Comparison of ENCODE assay signal across 22 cellular contexts in the genomic region with DNA sequence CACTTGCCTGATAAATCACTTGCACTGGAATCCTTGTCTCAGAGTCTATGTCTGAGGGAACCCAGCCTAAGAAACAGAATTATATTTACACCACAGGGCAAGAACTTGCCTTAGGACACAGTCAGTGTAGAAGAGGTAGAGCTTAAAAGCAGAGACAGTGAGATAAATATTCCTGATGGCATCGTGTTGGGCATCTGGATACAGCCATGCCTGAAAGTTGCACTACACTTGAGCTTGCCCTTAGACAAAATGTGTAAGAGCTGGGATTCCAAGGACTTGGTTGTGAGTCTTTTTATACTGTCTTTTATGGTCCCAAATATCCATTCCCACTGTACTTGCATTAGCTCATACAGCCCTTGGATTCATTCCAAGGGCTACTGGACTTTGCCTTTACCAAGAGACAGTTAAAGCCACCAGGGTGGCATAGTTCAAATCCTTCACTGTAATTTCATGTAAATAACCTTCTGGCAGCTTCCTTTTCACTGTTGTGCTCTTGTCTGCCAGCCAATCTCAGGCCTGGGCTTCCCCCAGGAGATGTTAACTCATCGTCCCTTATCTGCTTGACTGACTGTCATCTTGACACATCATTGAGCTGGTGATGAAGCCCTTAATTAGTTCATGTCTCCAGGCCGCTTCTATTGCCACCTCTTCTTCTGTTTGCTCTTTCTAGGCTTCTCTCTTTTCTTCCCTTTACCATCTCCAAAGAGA.
DNase-seq lines count a peak whose midpoint lies in the region; ATAC-seq and TF ChIP-seq lines count a peak whose summit lies in the region.
"Had no signal": no experiment of that assay in that cellular context is flagged by ENCODE, and none has a peak within 500 bp of the region (broad histone marks: within the 10 kb centered on the region; RNA-seq: fewer than 3 reads in every experiment).

No MANE protein-coding gene starts in this region.

- no peaks in the 10 kb centered on the region for H3K79me2 ChIP-seq in hepatocyte

- no peaks in the 10 kb centered on the region for H3K9me2 ChIP-seq in hepatocyte (replicated peaks; ENCODE audit: insufficient read depth)

- no peak for ATAC-seq in HG02763 (IDR thresholded peaks at IDR 0.05; ENCODE audit: unreplicated experiment)
- no peak for ATAC-seq in GM18861 (IDR thresholded peaks at IDR 0.05; ENCODE audit: unreplicated experiment)
- ATAC-seq: body of pancreas had no signal

- no peak overlapping the region for H2AFZ ChIP-seq in hepatocyte
- H2AFZ ChIP-seq: neural progenitor cell had no signal

- H3K9me3 ChIP-seq in Peyer's patch (no peaks in the 10 kb centered on the region), hepatocyte (ENCODE audit: low read depth) (no peaks in the 10 kb centered on the region)
- H3K9me3 ChIP-seq: body of pancreas, esophagus squamous epithelium, right atrium auricular region had no signal

- H4K20me1 ChIP-seq in hepatocyte (ENCODE audit: insufficient read depth, poor library complexity, severe bottlenecking): no peaks in the 10 kb centered on the region

- WGBS in hepatocyte (ENCODE audit: low lambda C conversion rate, missing lambda C conversion rate): 76% methylated on average over 3 of the region's 3 CpGs

- no peak for TF ChIP-seq POLR2A in Peyer's patch (IDR thresholded peaks at IDR 0.05)

- no peak for TF ChIP-seq CTCF in Peyer's patch (IDR thresholded peaks at IDR 0.05)
- no peak for TF ChIP-seq CTCF in hepatocyte (IDR thresholded peaks at IDR 0.05; ENCODE audit: poor library complexity)

- no peaks in the 10 kb centered on the region for H3K27me3 ChIP-seq in Peyer's patch
- no peaks in the 10 kb centered on the region for H3K27me3 ChIP-seq in hepatocyte
- H3K27me3 ChIP-seq: body of pancreas, esophagus squamous epithelium, neural progenitor cell, right atrium auricular region had no signal

- H3K4me3 ChIP-seq in Peyer's patch (no peak overlapping the region), hepatocyte (no peak overlapping the region)
- H3K4me3 ChIP-seq: body of pancreas, esophagus squamous epithelium, lung, neural progenitor cell, right atrium auricular region had no signal

- DNase-seq in HuH-7 (ENCODE audit: low spot score) (peak; percentile 4), Peyer's patch (peak in 2 of 3 donors; percentile 70 to 84), hepatocyte (ENCODE audit: low spot score) (peak; percentile 50), renal cortical epithelial cell (ENCODE audit: low read depth) (peak; percentile 15), middle frontal gyrus (ENCODE audit: extremely low spot score, low spot score) (no peak)
- DNase-seq: activated CD4-positive, alpha-beta T cell treated with anti-CD3 and anti-CD28 coated beads for 1 hour; activated CD8-positive, alpha-beta memory T cell treated with anti-CD3 and anti-CD28 coated beads, Interleukin-2, amount 50 U/mL, for 4 hours; activated naive CD4-positive, alpha-beta T cell treated with Interleukin-2 at 50 U/mL for 16 hours; body of pancreas; dermis blood vessel endothelial cell; DMS53; esophagus squamous epithelium; NCI-H2081; NK-92 treated with Interleukin-12 subunit alpha and Interleukin-12 subunit beta, amount 100 ng/mL, for 24 hours; Right ventricle myocardium superior; stimulated activated CD4-positive, alpha-beta T cell treated with anti-CD3 and anti-CD28 coated beads, Interleukin-2, amount 100 ng/mL, for 48 hours; stimulated activated CD8-positive, alpha-beta memory T cell treated with anti-CD3 and anti-CD28 coated beads, Interleukin-4, amount 100 ng/mL, for 48 hours had no signal

- H3K36me3 ChIP-seq in Peyer's patch: no peaks in the 10 kb centered on the region
- no peaks in the 10 kb centered on the region for H3K36me3 ChIP-seq in hepatocyte (replicated peaks; ENCODE audit: insufficient read depth, low read depth)
- H3K36me3 ChIP-seq: esophagus squamous epithelium, neural progenitor cell, right atrium auricular region had no signal

- H3K27ac ChIP-seq in Peyer's patch: no peak overlapping the region
- peak overlapping the region; percentile 34 for H3K27ac ChIP-seq in hepatocyte
- H3K27ac ChIP-seq: body of pancreas, esophagus squamous epithelium, neural progenitor cell, right atrium auricular region had no signal

- H3K4me1 ChIP-seq in Peyer's patch (peaks cover 0 to 11% (median 0%) of the 10 kb centered on the region in 4 donors), hepatocyte (ENCODE audit: insufficient read depth) (peaks cover 14% of the 10 kb centered on the region)
- H3K4me1 ChIP-seq: body of pancreas, neural progenitor cell, right atrium auricular region had no signal

- H3K4me2 ChIP-seq in hepatocyte: no peak overlapping the region
- H3K4me2 ChIP-seq: neural progenitor cell had no signal
